17 cellular contexts compared by ENCODE assay signal in the genomic region with DNA sequence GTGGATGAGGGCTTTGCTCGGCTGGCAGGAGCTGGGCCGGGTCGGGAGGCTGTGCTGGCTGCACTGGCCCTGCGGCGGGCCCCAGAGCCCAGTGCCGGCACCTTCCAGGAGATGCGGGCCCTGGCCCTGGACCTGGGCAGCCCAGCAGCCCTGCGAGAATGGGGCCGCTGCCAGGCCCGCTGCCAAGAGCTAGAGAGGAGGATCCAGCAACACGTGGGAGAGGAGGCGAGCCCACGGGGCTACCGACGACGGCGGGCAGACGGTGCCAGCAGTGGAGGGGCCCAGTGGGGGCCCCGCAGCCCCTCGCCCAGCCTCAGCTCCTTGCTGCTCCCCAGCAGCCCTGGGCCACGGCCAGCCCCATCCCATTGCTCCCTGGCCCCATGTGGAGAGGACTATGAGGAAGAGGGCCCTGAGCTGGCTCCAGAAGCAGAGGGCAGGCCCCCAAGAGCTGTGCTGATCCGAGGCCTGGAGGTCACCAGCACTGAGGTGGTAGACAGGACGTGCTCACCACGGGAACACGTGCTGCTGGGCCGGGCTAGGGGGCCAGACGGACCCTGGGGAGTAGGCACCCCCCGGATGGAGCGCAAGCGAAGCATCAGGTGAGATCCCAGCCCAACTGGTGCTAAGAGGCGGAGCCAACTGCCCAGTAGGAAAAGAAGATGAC. TPM values are rescaled to one million over a fixed set of nuclear protein-coding genes. Genes with fewer than 3 reads are reported as not detected.
DNase-seq lines count a peak whose midpoint lies in the region; ATAC-seq and TF ChIP-seq lines count a peak whose summit lies in the region.
"Had no signal": no experiment of that assay in that cellular context is flagged by ENCODE, and none has a peak within 500 bp of the region (broad histone marks: within the 10 kb centered on the region; RNA-seq: fewer than 3 reads in every experiment).

No MANE protein-coding gene starts in this region.

- H3K4me1 ChIP-seq in Panc1 (ENCODE audit: control insufficient read depth, insufficient read depth, low read length) (no peaks in the 10 kb centered on the region), osteoblast (ENCODE audit: insufficient read depth, low read length) (peaks cover 10% of the 10 kb centered on the region)
- H3K4me1 ChIP-seq: BE2C had no signal

- H3K27ac ChIP-seq in Panc1 (ENCODE audit: low read length), result no peak overlapping the region
- no peak overlapping the region for H3K27ac ChIP-seq in osteoblast (ENCODE audit: low read depth, low read length)
- H3K27ac ChIP-seq in WERI-Rb-1, result no peak overlapping the region
- H3K27ac ChIP-seq: A549, C4-2B had no signal

- no peak overlapping the region for H2AFZ ChIP-seq in osteoblast (ENCODE audit: low read length)

- H3K9me3 ChIP-seq in Panc1 (ENCODE audit: control insufficient read depth, insufficient read depth, low read depth, low read length), result no peaks in the 10 kb centered on the region
- H3K9me3 ChIP-seq in osteoblast (ENCODE audit: low read depth, low read length), result no peaks in the 10 kb centered on the region
- no peaks in the 10 kb centered on the region for H3K9me3 ChIP-seq in WERI-Rb-1 (ENCODE audit: severe bottlenecking)
- H3K9me3 ChIP-seq: A549, BE2C had no signal

- TF ChIP-seq CTCF in CD14-positive monocyte (IDR thresholded peaks at IDR 0.05), result no peak
- TF ChIP-seq CTCF in GM13976 (IDR thresholded peaks at IDR 0.05; ENCODE audit: borderline replicate concordance, control extremely low read depth, extremely low read depth, insufficient read depth, missing control alignments), result no peak
- no peak for TF ChIP-seq CTCF in Panc1 (IDR thresholded peaks at IDR 0.05)
- no peak for TF ChIP-seq CTCF in osteoblast (IDR thresholded peaks at IDR 0.05; ENCODE audit: extremely low read depth, low read depth, low read length)
- TF ChIP-seq CTCF in type B pancreatic cell (conservative IDR thresholded peaks at IDR 0.05), result no peak
- no peak for TF ChIP-seq CTCF in WERI-Rb-1 (IDR thresholded peaks at IDR 0.05; ENCODE audit: low read depth, low read length)

- peaks cover 1 to 5% (median 3%) of the 10 kb centered on the region in 3 donors for H3K27me3 Mint-ChIP-seq in CD14-positive monocyte (ENCODE audit: low read depth in 3 of 3)
- no peaks in the 10 kb centered on the region for H3K27me3 Mint-ChIP-seq in type B pancreatic cell

- no peaks in the 10 kb centered on the region for H3K79me2 ChIP-seq in osteoblast (ENCODE audit: insufficient read depth, low read length)

- DNase-seq in CD14-positive monocyte (ENCODE audit: low spot score) (no peak), GM13976 (ENCODE audit: low spot score) (peak; percentile 23), Panc1 (ENCODE audit: low read depth, low spot score) (no peak), osteoblast (ENCODE audit: insufficient read length, low spot score, missing footprints) (peak; percentile 43), type B pancreatic cell (ENCODE audit: extremely low spot score, unreplicated experiment) (no peak), WERI-Rb-1 (no peak)
- DNase-seq in effector CD4-positive, alpha-beta T cell, result no peak
- DNase-seq: BE2C; CD8-positive, alpha-beta T cell; COR-L47; DMS153; DMS79 treated with DMSO at 0.1 percent for 48 hours; GDM1 had no signal

- no peak overlapping the region for H3K4me2 ChIP-seq in osteoblast (ENCODE audit: insufficient read depth, low read length)
- H3K4me2 ChIP-seq: A549 had no signal

- in situ Hi-C loops in GM13976 (cut with MboI; ENCODE audit: low sequenced_read_pairs, unreplicated experiment), result no loop called here
- in situ Hi-C loops in Panc1 (cut with HindIII; ENCODE audit: low pct_unique_long_range_greater_than_20kb, low sequenced_read_pairs), result no loop called here

- H3K4me3 Mint-ChIP-seq in CD14-positive monocyte, result no peak overlapping the region
- no peak overlapping the region for H3K4me3 Mint-ChIP-seq in type B pancreatic cell
- H3K4me3 Mint-ChIP-seq: CD8-positive, alpha-beta T cell had no signal

- CTCF ChIA-PET in Panc1 (lab: Charles Lee), result interaction anchor here (0.5 kb wide), 1 partner anchor 389 kb away, joined by 6 read pairs; no protein-coding TSS in a partner anchor

- peak overlapping the region in 4 of 7 donors; percentile 12 to 54 (median 40) for H3K27ac Mint-ChIP-seq in CD14-positive monocyte
- H3K27ac Mint-ChIP-seq in type B pancreatic cell, result no peak overlapping the region
- H3K27ac Mint-ChIP-seq: CD8-positive, alpha-beta T cell had no signal

- H3K36me3 Mint-ChIP-seq in CD14-positive monocyte, result peaks cover 77 to 96% of the 10 kb centered on the region in 2 donors
- peaks cover 17% of the 10 kb centered on the region for H3K36me3 Mint-ChIP-seq in type B pancreatic cell
- H3K36me3 Mint-ChIP-seq: CD8-positive, alpha-beta T cell had no signal

- peak; percentile 25; the same call in 1 of the 2 replicates for ATAC-seq in Panc1
- ATAC-seq: A549; CD8-positive, alpha-beta T cell had no signal

- H3K4me1 Mint-ChIP-seq in CD14-positive monocyte (peaks cover 28% of the 10 kb centered on the region), type B pancreatic cell (ENCODE audit: unreplicated experiment) (peaks cover 2% of the 10 kb centered on the region)

- H4K20me1 ChIP-seq in osteoblast (ENCODE audit: insufficient read depth, low read length), result peaks cover 6% of the 10 kb centered on the region

- no peaks in the 10 kb centered on the region for H3K36me3 ChIP-seq in Panc1 (ENCODE audit: control insufficient read depth, insufficient read depth, low read length)
- H3K36me3 ChIP-seq in osteoblast (ENCODE audit: insufficient read depth, low read length), result peaks cover 85% of the 10 kb centered on the region
- H3K36me3 ChIP-seq in WERI-Rb-1, result peaks cover 39% of the 10 kb centered on the region

- H3K9me3 Mint-ChIP-seq in CD14-positive monocyte, result peaks cover 0 to 3% (median 0%) of the 10 kb centered on the region in 7 donors
- no peaks in the 10 kb centered on the region for H3K9me3 Mint-ChIP-seq in type B pancreatic cell
- H3K9me3 Mint-ChIP-seq: CD8-positive, alpha-beta T cell had no signal

- POLR2A ChIA-PET in Panc1 (lab: Charles Lee), result no interaction called here

- BruUV-seq in Panc1 (replicated peaks; lab: Mats Ljungman, UMichigan), result no TSS peak

- H3K27me3 ChIP-seq in Panc1 (ENCODE audit: control insufficient read depth, insufficient read depth, low read length) (no peaks in the 10 kb centered on the region), osteoblast (ENCODE audit: insufficient read depth, low read length) (no peaks in the 10 kb centered on the region), WERI-Rb-1 (ENCODE audit: insufficient read depth, low read depth, severe bottlenecking) (no peaks in the 10 kb centered on the region)
- H3K27me3 ChIP-seq: BE2C had no signal

- intact Hi-C loops in CD14-positive monocyte (cut with micrococcal nuclease), result no loop called here
- intact Hi-C loops in Panc1 (cut with micrococcal nuclease; ENCODE audit: unreplicated experiment), result no loop called here

- H3K4me3 ChIP-seq in Panc1 (ENCODE audit: low read depth in 2 of 2, low read length in 2 of 2) (no peak overlapping the region), osteoblast (ENCODE audit: insufficient read depth, low read length) (no peak overlapping the region), WERI-Rb-1 (ENCODE audit: low read depth, low read length) (no peak overlapping the region)
- H3K4me3 ChIP-seq: A549 had no signal

RNA-seq across cellular contexts. Expression of gene ARHGEF40, which starts 11.5 kb away (rescaled TPM):
- polyA plus RNA-seq in CD14-positive monocyte, result 10 to 100 TPM; 12.1 to 15.3 TPM
- total RNA-seq in Panc1 (2021; ENCODE audit: unreplicated experiment), result 11.1 TPM
- 8.2 TPM for polyA plus RNA-seq in Panc1 (2012; ENCODE audit: insufficient read length)
- total RNA-seq in osteoblast, result 33.3 and 35.4 TPM in 2 replicates
- total RNA-seq in type B pancreatic cell (ENCODE audit: low replicate concordance), result 10.9 and 65.8 TPM in 2 replicates

RNA-seq across cellular contexts. Expression of gene ZNF219, which starts 16.8 kb away (rescaled TPM):
- under 1 TPM; 0.49 to 0.68 TPM for polyA plus RNA-seq in CD14-positive monocyte
- total RNA-seq in Panc1 (2021; ENCODE audit: unreplicated experiment) (19.9 TPM), osteoblast (8.3 and 9.4 TPM in 2 replicates), type B pancreatic cell (ENCODE audit: low replicate concordance) (47.8 and 58.0 TPM in 2 replicates)
- 21.1 TPM for polyA plus RNA-seq in Panc1 (2012; ENCODE audit: insufficient read length)

RNA-seq across cellular contexts. Expression of gene TMEM253, which starts 19.2 kb away (rescaled TPM):
- not detected for polyA plus RNA-seq in CD14-positive monocyte
- total RNA-seq in Panc1 (2021; ENCODE audit: unreplicated experiment) (0.33 TPM), osteoblast (not detected in 2 replicates), type B pancreatic cell (ENCODE audit: low replicate concordance) (1.8 and 2.9 TPM in 2 replicates)
- 0.76 TPM for polyA plus RNA-seq in Panc1 (2012; ENCODE audit: insufficient read length)
- total RNA-seq: CD8-positive, alpha-beta T cell had no signal

RNA-seq across cellular contexts. Expression of gene RNASE8, which starts 24.0 kb away (rescaled TPM):
- not detected for polyA plus RNA-seq in CD14-positive monocyte
- not detected for total RNA-seq in Panc1 (2021; ENCODE audit: unreplicated experiment)
- polyA plus RNA-seq in Panc1 (2012; ENCODE audit: insufficient read length), result not detected
- total RNA-seq in osteoblast, result not detected in 2 replicates
- not detected in 2 replicates for total RNA-seq in type B pancreatic cell (ENCODE audit: low replicate concordance)
- total RNA-seq: CD8-positive, alpha-beta T cell; HT-29 had no signal
- polyA plus RNA-seq: A549, AG04450 had no signal

RNA-seq across cellular contexts. Expression of gene RNASE7, which starts 39.5 kb away (rescaled TPM):
- not detected for polyA plus RNA-seq in CD14-positive monocyte
- total RNA-seq in Panc1 (2021; ENCODE audit: unreplicated experiment) (not detected), osteoblast (not detected in 2 replicates), type B pancreatic cell (ENCODE audit: low replicate concordance) (0.55 TPM in 1 of 2 replicates, not detected in the other)
- not detected for polyA plus RNA-seq in Panc1 (2012; ENCODE audit: insufficient read length)
- total RNA-seq: CD8-positive, alpha-beta T cell; HT-29 had no signal
- polyA plus RNA-seq: A549, AG04450 had no signal

Comparison
In these comparisons a context has a peak if more than half of its experiments do, and no peak if none do; other contexts are left out.
1. DNase-seq: peak in GM13976 (single experiment) and osteoblast (single experiment); none in CD14-positive monocyte (single experiment), Panc1 (single experiment), effector CD4-positive, alpha-beta T cell (single experiment), type B pancreatic cell (single experiment) and WERI-Rb-1 (single experiment).